In the genomic region with DNA sequence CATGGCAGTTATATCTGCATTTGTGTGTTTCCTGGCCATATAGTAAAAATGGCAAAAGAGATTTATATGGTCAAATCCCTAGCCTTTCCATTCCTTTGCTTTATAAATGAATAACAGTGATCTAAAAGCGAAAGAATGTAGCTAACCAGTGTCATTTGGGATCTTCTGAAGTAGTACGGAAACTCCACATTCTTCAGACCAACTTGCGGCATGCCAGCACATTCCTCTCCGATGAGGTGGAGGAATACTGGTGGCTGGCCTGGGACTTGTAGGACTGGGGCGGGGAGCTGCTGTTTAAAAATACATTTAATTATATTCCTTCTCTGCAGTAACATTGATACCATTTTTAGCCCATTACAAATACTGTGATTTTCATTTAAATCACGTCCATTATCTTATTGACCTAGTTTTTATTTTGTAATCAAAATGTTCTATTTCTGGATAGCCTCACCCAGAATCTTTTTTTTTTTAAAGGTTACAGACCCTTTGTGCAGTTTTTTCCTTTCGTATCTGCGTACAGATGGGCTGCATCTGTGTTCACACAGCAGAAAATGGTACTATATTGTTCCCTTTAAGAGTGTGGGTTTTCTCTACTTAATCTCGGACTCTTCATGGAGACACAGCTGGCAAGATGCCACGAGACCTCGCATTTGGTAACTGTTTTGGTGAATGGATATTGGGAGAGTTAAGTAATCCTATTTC, we compare ENCODE assay signal across 9 cellular contexts.
DNase-seq lines count a peak whose midpoint lies in the region; ATAC-seq, FAIRE-seq and TF ChIP-seq lines count a peak whose summit lies in the region.
"Had no signal": no experiment of that assay in that cellular context is flagged by ENCODE, and none has a peak within 500 bp of the region (broad histone marks: within the 10 kb centered on the region; RNA-seq: fewer than 3 reads in every experiment).

No MANE protein-coding gene starts in this region.

- no peak for TF ChIP-seq CTCF in endothelial cell (IDR thresholded peaks at IDR 0.05; ENCODE audit: unreplicated experiment)

- peak overlapping the region; percentile 87 for H3K27ac Mint-ChIP-seq in endothelial cell (ENCODE audit: unreplicated experiment)

- ATAC-seq in HG03565 (IDR thresholded peaks at IDR 0.05; ENCODE audit: unreplicated experiment): no peak
- ATAC-seq in GM18907 (IDR thresholded peaks at IDR 0.05; ENCODE audit: unreplicated experiment): no peak

- no peaks in the 10 kb centered on the region for H3K9me3 Mint-ChIP-seq in endothelial cell (ENCODE audit: unreplicated experiment)

- peaks cover 39% of the 10 kb centered on the region for H3K4me1 Mint-ChIP-seq in endothelial cell (ENCODE audit: unreplicated experiment)

- no peak overlapping the region for H3K4me3 ChIP-seq in small intestine (ENCODE audit: low read depth in 1 of 2, low read length in 2 of 2)
- H3K4me3 ChIP-seq: BLaER1 had no signal

- H3K9me3 ChIP-seq in small intestine (ENCODE audit: control insufficient read depth, low read depth): no peaks in the 10 kb centered on the region
- H3K9me3 ChIP-seq: BLaER1 had no signal

- H3K4me3 Mint-ChIP-seq in endothelial cell (ENCODE audit: unreplicated experiment): no peak overlapping the region

- FAIRE-seq in small intestine (lab: Jason Lieb, UNC): no peak

- no peaks in the 10 kb centered on the region for H3K36me3 Mint-ChIP-seq in endothelial cell (ENCODE audit: low read depth, unreplicated experiment)

- 43 to 74% (median 68%) methylated on average over 11 of the region's 11 CpGs for WGBS in small intestine, 3 donors

- H3K27ac ChIP-seq in small intestine (ENCODE audit: low read depth in 1 of 2, low read length in 1 of 2): peak overlapping the region in 1 of 2 donors; percentile 92
- H3K27ac ChIP-seq: BLaER1 had no signal

- H3K27me3 ChIP-seq in small intestine (ENCODE audit: control insufficient read depth in 2 of 2, insufficient read depth in 2 of 2, low read length in 2 of 2): no peaks in the 10 kb centered on the region
- H3K27me3 ChIP-seq: BLaER1 had no signal

- DNase-seq in SIG-M5 treated with dmso at 0.1 percent for 504 hours (lab: John Stamatoyannopoulos, UW; ENCODE audit: unreplicated experiment) (peak; percentile 25), SIG-M5 (lab: John Stamatoyannopoulos, UW) (no peak), endothelial cell (ENCODE audit: low spot score) (peak; percentile 53), medulla oblongata (ENCODE audit: extremely low spot score) (peak; percentile 51), NCI-H510A (lab: John Stamatoyannopoulos, UW) (no peak), small intestine (no peak)

- peaks cover 12% of the 10 kb centered on the region for H3K27me3 Mint-ChIP-seq in endothelial cell (ENCODE audit: unreplicated experiment)

- H3K4me1 ChIP-seq in small intestine (ENCODE audit: control insufficient read depth in 2 of 2, insufficient read depth in 1 of 2, low read depth in 1 of 2, low read length in 1 of 2): peaks cover 0 to 3% of the 10 kb centered on the region in 2 donors

- no peaks in the 10 kb centered on the region for H3K36me3 ChIP-seq in small intestine (ENCODE audit: control insufficient read depth in 2 of 2, insufficient read depth in 2 of 2, low read length in 2 of 2)

Comparison
In these comparisons a context has a peak if more than half of its experiments do, and no peak if none do; other contexts are left out.
1. DNase-seq: peak in SIG-M5 treated with dmso at 0.1 percent for 504 hours (single experiment), endothelial cell (single experiment) and medulla oblongata (single experiment); none in SIG-M5 (single experiment), NCI-H510A (single experiment) and small intestine (single experiment).